2 cellular contexts compared by ENCODE assay signal in the genomic region with DNA sequence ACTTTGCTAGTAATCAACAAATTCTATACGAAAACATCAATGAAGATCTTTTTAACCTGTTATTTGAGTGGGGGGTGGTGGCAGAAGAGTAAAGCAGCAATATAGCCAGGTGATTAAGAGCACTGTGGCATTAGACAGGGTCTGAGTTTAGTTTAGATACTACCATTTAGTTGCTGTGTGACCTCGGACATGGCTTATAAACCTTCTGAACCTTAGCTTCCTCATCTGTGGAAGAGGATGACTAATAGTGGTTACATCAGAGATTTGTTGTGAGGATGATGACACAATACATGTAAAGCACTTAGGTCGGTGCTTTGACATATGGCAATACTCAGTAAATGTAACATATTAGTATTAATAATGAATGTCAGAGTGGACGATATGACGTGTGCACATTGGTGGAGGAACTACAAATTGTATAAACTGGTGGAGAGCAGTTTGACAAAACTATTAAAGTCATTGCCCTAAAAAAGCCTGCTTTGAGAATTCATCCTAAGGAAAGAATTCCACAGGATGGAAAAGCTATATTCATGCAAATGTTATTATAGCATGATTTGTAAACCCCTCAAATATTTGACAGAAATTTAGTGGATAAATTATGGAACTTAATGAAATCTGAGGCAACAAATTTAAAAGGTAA.
TF ChIP-seq lines count a peak whose summit lies in the region.

No MANE protein-coding gene starts in this region.

TF ChIP-seq in A549, 52 proteins besides CTCF, POLR2A, EP300 and RAD21:
- TF ChIP-seq FOSL2 (IDR thresholded peaks at IDR 0.05) (no peak), FOSL2 (CRISPR knock-in tag; IDR thresholded peaks at IDR 0.05) (peak; percentile 54), NR3C1 (IDR thresholded peaks at IDR 0.05) (no peak), CBX2 (IDR thresholded peaks at IDR 0.05; ENCODE audit: borderline replicate concordance, low read depth) (no peak), CEBPB (IDR thresholded peaks at IDR 0.05) (peak in 1 of 2 experiments; percentile 35; a peak in 1 of 4 replicates)
TF ChIP-seq in A549: peak in this region for 2.

TF ChIP-seq in GM12878, 131 proteins besides CTCF, POLR2A, EP300 and RAD21:
- TF ChIP-seq RAD51 (IDR thresholded peaks at IDR 0.05), result no peak
- TF ChIP-seq, protein P1, sequence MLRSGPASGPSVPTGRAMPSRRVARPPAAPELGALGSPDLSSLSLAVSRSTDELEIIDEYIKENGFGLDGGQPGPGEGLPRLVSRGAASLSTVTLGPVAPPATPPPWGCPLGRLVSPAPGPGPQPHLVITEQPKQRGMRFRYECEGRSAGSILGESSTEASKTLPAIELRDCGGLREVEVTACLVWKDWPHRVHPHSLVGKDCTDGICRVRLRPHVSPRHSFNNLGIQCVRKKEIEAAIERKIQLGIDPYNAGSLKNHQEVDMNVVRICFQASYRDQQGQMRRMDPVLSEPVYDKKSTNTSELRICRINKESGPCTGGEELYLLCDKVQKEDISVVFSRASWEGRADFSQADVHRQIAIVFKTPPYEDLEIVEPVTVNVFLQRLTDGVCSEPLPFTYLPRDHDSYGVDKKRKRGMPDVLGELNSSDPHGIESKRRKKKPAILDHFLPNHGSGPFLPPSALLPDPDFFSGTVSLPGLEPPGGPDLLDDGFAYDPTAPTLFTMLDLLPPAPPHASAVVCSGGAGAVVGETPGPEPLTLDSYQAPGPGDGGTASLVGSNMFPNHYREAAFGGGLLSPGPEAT (IDR thresholded peaks at IDR 0.05; ENCODE audit: low read depth), result no peak
- TF ChIP-seq CEBPB (IDR thresholded peaks at IDR 0.05; ENCODE audit: borderline replicate concordance in 1 of 2, low read depth in 2 of 2, low read length in 2 of 2), result no peak
- peak; percentile 89 for TF ChIP-seq CREB1 (IDR thresholded peaks at IDR 0.05; ENCODE audit: low read depth)
- no peak for TF ChIP-seq HDAC2 (IDR thresholded peaks at IDR 0.05)
- no peak for TF ChIP-seq ZNF384 (IDR thresholded peaks at IDR 0.05; ENCODE audit: borderline replicate concordance, low read depth, low read length)
- TF ChIP-seq, protein P2, sequence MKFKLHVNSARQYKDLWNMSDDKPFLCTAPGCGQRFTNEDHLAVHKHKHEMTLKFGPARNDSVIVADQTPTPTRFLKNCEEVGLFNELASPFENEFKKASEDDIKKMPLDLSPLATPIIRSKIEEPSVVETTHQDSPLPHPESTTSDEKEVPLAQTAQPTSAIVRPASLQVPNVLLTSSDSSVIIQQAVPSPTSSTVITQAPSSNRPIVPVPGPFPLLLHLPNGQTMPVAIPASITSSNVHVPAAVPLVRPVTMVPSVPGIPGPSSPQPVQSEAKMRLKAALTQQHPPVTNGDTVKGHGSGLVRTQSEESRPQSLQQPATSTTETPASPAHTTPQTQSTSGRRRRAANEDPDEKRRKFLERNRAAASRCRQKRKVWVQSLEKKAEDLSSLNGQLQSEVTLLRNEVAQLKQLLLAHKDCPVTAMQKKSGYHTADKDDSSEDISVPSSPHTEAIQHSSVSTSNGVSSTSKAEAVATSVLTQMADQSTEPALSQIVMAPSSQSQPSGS (IDR thresholded peaks at IDR 0.05; ENCODE audit: low read length), result no peak
- no peak for TF ChIP-seq EZH2 (IDR thresholded peaks at IDR 0.05; ENCODE audit: borderline replicate concordance, control insufficient read depth, low read depth, low read length)
- no peak for TF ChIP-seq POLR2AphosphoS2 (IDR thresholded peaks at IDR 0.05; ENCODE audit: low read depth, low read length)
- TF ChIP-seq ZNF207 (IDR thresholded peaks at IDR 0.05; ENCODE audit: borderline replicate concordance), result no peak
- TF ChIP-seq MTA3 (IDR thresholded peaks at IDR 0.05; ENCODE audit: borderline replicate concordance, low read length), result no peak
- peak; percentile 31 for TF ChIP-seq JUNB (IDR thresholded peaks at IDR 0.05)
- TF ChIP-seq, protein P3, sequence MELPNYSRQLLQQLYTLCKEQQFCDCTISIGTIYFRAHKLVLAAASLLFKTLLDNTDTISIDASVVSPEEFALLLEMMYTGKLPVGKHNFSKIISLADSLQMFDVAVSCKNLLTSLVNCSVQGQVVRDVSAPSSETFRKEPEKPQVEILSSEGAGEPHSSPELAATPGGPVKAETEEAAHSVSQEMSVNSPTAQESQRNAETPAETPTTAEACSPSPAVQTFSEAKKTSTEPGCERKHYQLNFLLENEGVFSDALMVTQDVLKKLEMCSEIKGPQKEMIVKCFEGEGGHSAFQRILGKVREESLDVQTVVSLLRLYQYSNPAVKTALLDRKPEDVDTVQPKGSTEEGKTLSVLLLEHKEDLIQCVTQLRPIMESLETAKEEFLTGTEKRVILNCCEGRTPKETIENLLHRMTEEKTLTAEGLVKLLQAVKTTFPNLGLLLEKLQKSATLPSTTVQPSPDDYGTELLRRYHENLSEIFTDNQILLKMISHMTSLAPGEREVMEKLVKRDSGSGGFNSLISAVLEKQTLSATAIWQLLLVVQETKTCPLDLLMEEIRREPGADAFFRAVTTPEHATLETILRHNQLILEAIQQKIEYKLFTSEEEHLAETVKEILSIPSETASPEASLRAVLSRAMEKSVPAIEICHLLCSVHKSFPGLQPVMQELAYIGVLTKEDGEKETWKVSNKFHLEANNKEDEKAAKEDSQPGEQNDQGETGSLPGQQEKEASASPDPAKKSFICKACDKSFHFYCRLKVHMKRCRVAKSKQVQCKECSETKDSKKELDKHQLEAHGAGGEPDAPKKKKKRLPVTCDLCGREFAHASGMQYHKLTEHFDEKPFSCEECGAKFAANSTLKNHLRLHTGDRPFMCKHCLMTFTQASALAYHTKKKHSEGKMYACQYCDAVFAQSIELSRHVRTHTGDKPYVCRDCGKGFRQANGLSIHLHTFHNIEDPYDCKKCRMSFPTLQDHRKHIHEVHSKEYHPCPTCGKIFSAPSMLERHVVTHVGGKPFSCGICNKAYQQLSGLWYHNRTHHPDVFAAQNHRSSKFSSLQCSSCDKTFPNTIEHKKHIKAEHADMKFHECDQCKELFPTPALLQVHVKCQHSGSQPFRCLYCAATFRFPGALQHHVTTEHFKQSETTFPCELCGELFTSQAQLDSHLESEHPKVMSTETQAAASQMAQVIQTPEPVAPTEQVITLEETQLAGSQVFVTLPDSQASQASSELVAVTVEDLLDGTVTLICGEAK (IDR thresholded peaks at IDR 0.05; ENCODE audit: borderline replicate concordance), result no peak
- peak; percentile 85 for TF ChIP-seq CREM (IDR thresholded peaks at IDR 0.05; ENCODE audit: low read depth)
- TF ChIP-seq, protein P4, sequence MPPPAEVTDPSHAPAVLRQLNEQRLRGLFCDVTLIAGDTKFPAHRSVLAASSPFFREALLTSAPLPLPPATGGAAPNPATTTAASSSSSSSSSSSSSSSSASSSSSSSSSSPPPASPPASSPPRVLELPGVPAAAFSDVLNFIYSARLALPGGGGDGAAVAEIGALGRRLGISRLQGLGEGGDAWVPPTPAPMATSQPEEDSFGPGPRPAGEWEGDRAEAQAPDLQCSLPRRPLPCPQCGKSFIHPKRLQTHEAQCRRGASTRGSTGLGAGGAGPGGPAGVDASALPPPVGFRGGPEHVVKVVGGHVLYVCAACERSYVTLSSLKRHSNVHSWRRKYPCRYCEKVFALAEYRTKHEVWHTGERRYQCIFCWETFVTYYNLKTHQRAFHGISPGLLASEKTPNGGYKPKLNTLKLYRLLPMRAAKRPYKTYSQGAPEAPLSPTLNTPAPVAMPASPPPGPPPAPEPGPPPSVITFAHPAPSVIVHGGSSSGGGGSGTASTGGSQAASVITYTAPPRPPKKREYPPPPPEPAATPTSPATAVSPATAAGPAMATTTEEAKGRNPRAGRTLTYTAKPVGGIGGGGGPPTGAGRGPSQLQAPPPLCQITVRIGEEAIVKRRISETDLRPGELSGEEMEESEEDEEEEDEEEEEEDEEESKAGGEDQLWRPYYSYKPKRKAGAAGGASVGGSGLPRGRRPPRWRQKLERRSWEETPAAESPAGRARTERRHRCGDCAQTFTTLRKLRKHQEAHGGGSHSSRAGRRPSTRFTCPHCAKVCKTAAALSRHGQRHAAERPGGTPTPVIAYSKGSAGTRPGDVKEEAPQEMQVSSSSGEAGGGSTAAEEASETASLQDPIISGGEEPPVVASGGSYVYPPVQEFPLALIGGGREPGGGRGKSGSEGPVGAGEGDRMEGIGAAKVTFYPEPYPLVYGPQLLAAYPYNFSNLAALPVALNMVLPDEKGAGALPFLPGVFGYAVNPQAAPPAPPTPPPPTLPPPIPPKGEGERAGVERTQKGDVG (CRISPR knock-in tag; IDR thresholded peaks at IDR 0.05), result no peak
- no peak for TF ChIP-seq SMC3 (IDR thresholded peaks at IDR 0.05; ENCODE audit: borderline replicate concordance, low read length)
- no peak for TF ChIP-seq ETV6 (conservative IDR thresholded peaks at IDR 0.05 in 1 of 2, IDR thresholded peaks at IDR 0.05 in 1 of 2; ENCODE audit: borderline replicate concordance in 1 of 2, low read depth in 1 of 2)
- no peak for TF ChIP-seq BMI1 (IDR thresholded peaks at IDR 0.05; ENCODE audit: borderline replicate concordance)
- TF ChIP-seq, protein P5, sequence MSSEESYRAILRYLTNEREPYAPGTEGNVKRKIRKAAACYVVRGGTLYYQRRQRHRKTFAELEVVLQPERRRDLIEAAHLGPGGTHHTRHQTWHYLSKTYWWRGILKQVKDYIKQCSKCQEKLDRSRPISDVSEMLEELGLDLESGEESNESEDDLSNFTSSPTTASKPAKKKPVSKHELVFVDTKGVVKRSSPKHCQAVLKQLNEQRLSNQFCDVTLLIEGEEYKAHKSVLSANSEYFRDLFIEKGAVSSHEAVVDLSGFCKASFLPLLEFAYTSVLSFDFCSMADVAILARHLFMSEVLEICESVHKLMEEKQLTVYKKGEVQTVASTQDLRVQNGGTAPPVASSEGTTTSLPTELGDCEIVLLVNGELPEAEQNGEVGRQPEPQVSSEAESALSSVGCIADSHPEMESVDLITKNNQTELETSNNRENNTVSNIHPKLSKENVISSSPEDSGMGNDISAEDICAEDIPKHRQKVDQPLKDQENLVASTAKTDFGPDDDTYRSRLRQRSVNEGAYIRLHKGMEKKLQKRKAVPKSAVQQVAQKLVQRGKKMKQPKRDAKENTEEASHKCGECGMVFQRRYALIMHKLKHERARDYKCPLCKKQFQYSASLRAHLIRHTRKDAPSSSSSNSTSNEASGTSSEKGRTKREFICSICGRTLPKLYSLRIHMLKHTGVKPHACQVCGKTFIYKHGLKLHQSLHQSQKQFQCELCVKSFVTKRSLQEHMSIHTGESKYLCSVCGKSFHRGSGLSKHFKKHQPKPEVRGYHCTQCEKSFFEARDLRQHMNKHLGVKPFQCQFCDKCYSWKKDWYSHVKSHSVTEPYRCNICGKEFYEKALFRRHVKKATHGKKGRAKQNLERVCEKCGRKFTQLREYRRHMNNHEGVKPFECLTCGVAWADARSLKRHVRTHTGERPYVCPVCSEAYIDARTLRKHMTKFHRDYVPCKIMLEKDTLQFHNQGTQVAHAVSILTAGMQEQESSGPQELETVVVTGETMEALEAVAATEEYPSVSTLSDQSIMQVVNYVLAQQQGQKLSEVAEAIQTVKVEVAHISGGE (CRISPR knock-in tag; IDR thresholded peaks at IDR 0.05), result no peak
- TF ChIP-seq, protein P6, sequence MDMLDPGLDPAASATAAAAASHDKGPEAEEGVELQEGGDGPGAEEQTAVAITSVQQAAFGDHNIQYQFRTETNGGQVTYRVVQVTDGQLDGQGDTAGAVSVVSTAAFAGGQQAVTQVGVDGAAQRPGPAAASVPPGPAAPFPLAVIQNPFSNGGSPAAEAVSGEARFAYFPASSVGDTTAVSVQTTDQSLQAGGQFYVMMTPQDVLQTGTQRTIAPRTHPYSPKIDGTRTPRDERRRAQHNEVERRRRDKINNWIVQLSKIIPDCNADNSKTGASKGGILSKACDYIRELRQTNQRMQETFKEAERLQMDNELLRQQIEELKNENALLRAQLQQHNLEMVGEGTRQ (IDR thresholded peaks at IDR 0.05; ENCODE audit: borderline replicate concordance, low read depth, low read length), result no peak
- peak; percentile 66; the same call in 1 of the 2 replicates for TF ChIP-seq ZBED1 (IDR thresholded peaks at IDR 0.05; ENCODE audit: borderline replicate concordance)
- TF ChIP-seq, protein P7, sequence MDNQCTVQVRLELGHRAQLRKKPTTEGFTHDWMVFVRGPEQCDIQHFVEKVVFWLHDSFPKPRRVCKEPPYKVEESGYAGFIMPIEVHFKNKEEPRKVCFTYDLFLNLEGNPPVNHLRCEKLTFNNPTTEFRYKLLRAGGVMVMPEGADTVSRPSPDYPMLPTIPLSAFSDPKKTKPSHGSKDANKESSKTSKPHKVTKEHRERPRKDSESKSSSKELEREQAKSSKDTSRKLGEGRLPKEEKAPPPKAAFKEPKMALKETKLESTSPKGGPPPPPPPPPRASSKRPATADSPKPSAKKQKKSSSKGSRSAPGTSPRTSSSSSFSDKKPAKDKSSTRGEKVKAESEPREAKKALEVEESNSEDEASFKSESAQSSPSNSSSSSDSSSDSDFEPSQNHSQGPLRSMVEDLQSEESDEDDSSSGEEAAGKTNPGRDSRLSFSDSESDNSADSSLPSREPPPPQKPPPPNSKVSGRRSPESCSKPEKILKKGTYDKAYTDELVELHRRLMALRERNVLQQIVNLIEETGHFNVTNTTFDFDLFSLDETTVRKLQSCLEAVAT (IDR thresholded peaks at IDR 0.05), result no peak
- no peak for TF ChIP-seq SUZ12 (IDR thresholded peaks at IDR 0.05; ENCODE audit: unreplicated experiment)
- no peak for TF ChIP-seq TCF3 (IDR thresholded peaks at IDR 0.05; ENCODE audit: borderline replicate concordance, insufficient read depth, low read depth, low read length)
- TF ChIP-seq TCF12 (IDR thresholded peaks at IDR 0.05; ENCODE audit: low read depth, low read length), result no peak
- TF ChIP-seq, protein P8, sequence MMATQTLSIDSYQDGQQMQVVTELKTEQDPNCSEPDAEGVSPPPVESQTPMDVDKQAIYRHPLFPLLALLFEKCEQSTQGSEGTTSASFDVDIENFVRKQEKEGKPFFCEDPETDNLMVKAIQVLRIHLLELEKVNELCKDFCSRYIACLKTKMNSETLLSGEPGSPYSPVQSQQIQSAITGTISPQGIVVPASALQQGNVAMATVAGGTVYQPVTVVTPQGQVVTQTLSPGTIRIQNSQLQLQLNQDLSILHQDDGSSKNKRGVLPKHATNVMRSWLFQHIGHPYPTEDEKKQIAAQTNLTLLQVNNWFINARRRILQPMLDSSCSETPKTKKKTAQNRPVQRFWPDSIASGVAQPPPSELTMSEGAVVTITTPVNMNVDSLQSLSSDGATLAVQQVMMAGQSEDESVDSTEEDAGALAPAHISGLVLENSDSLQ (IDR thresholded peaks at IDR 0.05), result no peak
- peak in 1 of 2 experiments; percentile 8; a peak in 1 of 4 replicates for TF ChIP-seq IKZF2 (IDR thresholded peaks at IDR 0.05)
- TF ChIP-seq LARP7 (IDR thresholded peaks at IDR 0.05), result no peak
- TF ChIP-seq RUNX3 (IDR thresholded peaks at IDR 0.05; ENCODE audit: low read length), result peak; percentile 54
- TF ChIP-seq HDAC6 (IDR thresholded peaks at IDR 0.05; ENCODE audit: unreplicated experiment), result no peak
- TF ChIP-seq, protein P9, sequence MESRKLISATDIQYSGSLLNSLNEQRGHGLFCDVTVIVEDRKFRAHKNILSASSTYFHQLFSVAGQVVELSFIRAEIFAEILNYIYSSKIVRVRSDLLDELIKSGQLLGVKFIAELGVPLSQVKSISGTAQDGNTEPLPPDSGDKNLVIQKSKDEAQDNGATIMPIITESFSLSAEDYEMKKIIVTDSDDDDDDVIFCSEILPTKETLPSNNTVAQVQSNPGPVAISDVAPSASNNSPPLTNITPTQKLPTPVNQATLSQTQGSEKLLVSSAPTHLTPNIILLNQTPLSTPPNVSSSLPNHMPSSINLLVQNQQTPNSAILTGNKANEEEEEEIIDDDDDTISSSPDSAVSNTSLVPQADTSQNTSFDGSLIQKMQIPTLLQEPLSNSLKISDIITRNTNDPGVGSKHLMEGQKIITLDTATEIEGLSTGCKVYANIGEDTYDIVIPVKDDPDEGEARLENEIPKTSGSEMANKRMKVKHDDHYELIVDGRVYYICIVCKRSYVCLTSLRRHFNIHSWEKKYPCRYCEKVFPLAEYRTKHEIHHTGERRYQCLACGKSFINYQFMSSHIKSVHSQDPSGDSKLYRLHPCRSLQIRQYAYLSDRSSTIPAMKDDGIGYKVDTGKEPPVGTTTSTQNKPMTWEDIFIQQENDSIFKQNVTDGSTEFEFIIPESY (IDR thresholded peaks at IDR 0.05), result no peak
- TF ChIP-seq EED (IDR thresholded peaks at IDR 0.05; ENCODE audit: low read depth), result no peak
